31 cellular contexts compared by ENCODE assay signal in the genomic region with DNA sequence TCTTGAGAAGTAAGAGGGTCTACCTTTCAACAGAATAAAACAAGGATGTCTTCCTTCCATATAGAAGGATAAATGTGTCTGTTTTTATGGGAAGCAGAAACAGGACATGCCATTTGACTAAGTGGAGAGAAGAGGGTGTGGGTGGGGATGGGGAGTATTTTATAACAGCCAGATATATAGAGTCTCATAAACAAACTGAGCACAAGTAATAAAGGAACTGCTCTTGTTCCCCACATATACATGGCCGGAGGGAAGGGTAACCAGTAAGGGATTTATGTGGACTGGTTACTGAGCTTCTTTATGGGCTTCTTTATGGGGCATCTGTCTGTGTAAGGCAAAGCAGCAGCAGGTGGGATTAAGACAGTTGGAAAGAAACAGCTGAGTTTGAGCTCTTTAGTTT.
"Had no signal": no experiment of that assay in that cellular context is flagged by ENCODE, and none has a peak within 500 bp of the region (broad histone marks: within the 10 kb centered on the region; RNA-seq: fewer than 3 reads in every experiment).

No MANE protein-coding gene starts in this region.

- H3K4me3 ChIP-seq: body of pancreas, breast epithelium had no signal

- H3K36me3 ChIP-seq: brain microvascular endothelial cell, breast epithelium had no signal

- H3K9me3 ChIP-seq: breast epithelium had no signal

- H3K4me1 ChIP-seq: body of pancreas, breast epithelium had no signal

- ATAC-seq: activated CD4-positive, alpha-beta T cell treated with anti-CD3 and anti-CD28 coated beads for 36 hours; activated CD4-positive, CD25-positive, alpha-beta regulatory T cell treated with anti-CD3 and anti-CD28 coated beads, Interleukin-2, amount 50 U/mL, for 24 hours; activated CD8-positive, alpha-beta memory T cell treated with anti-CD3 and anti-CD28 coated beads, Interleukin-2, amount 10 ng/mL, durations not matched to agents 7 days and 5 days; activated CD8-positive, alpha-beta T cell treated with anti-CD3 and anti-CD28 coated beads, Interleukin-2, amount 10 ng/mL, durations not matched to agents 7 days and 5 days; activated naive CD8-positive, alpha-beta T cell treated with anti-CD3 and anti-CD28 coated beads, Interleukin-2, amount 50 U/mL, for 24 hours; body of pancreas; WTC11 had no signal

- H3K27me3 ChIP-seq: body of pancreas, brain microvascular endothelial cell, breast epithelium had no signal

- H3K27ac ChIP-seq: body of pancreas, brain microvascular endothelial cell, breast epithelium, VCaP had no signal

- DNase-seq: activated CD4-positive, alpha-beta memory T cell treated with anti-CD3 and anti-CD28 coated beads, Interleukin-2, amount 10 ng/mL, durations not matched to agents 7 days and 5 days; activated CD4-positive, alpha-beta T cell treated with anti-CD3 and anti-CD28 coated beads for 1 hour; activated CD4-positive, alpha-beta T cell treated with anti-CD3 and anti-CD28 coated beads for 36 hours; activated CD4-positive, alpha-beta T cell treated with anti-CD3 and anti-CD28 coated beads for 48 hours; activated CD4-positive, alpha-beta T cell treated with anti-CD3 and anti-CD28 coated beads, Interleukin-2, amount 10 ng/mL, durations not matched to agents 7 days and 5 days; activated CD4-positive, alpha-beta T cell treated with anti-CD3 and anti-CD28 coated beads, Interleukin-2, amount 50 U/mL, for 48 hours; activated CD4-positive, CD25-positive, alpha-beta regulatory T cell; activated CD8-positive, alpha-beta memory T cell treated with anti-CD3 and anti-CD28 coated beads for 24 hours; activated CD8-positive, alpha-beta memory T cell treated with anti-CD3 and anti-CD28 coated beads, Interleukin-2, amount 10 ng/mL, durations not matched to agents 7 days and 5 days; activated CD8-positive, alpha-beta memory T cell treated with anti-CD3 and anti-CD28 coated beads, Interleukin-2, amount 50 U/mL, for 48 hours; activated CD8-positive, alpha-beta T cell treated with anti-CD3 and anti-CD28 coated beads, Interleukin-2, amount 10 ng/mL, durations not matched to agents 7 days and 5 days; activated effector memory CD4-positive, alpha-beta T cell treated with Interleukin-2 at 50 U/mL for 16 hours; activated gamma-delta T cell; activated naive CD4-positive, alpha-beta T cell treated with anti-CD3 and anti-CD28 coated beads, Interleukin-2, amount 10 ng/mL, durations not matched to agents 7 days and 5 days; activated naive CD4-positive, alpha-beta T cell treated with Interleukin-2 at 50 U/mL for 16 hours; activated naive CD8-positive, alpha-beta T cell treated with anti-CD3 and anti-CD28 coated beads, Interleukin-2, amount 10 ng/mL, durations not matched to agents 7 days and 5 days; activated naive CD8-positive, alpha-beta T cell treated with anti-CD3 and anti-CD28 coated beads, Interleukin-2, amount 50 U/mL, for 24 hours; activated T-cell treated with anti-CD3 and anti-CD28 coated beads, Interleukin-2, amount 50 U/mL, for 24 hours; activated T-cell treated with anti-CD3 and anti-CD28 coated beads, Interleukin-2, amount 50 U/mL, for 48 hours; amygdala; anterior cingulate cortex; body of pancreas; brain microvascular endothelial cell; cerebellar nuclear complex; T-helper 1 cell; T-helper 2 cell; T-helper 9 cell had no signal
